ENCODE assay signal across 21 cellular contexts in genomic region chr20:60403105-60403741, GRCh38.
DNase-seq lines count a peak whose midpoint lies in the region; ATAC-seq, FAIRE-seq and TF ChIP-seq lines count a peak whose summit lies in the region.
"Had no signal": no experiment of that assay in that cellular context is flagged by ENCODE, and none has a peak within 500 bp of the region (broad histone marks: within the 10 kb centered on the region; RNA-seq: fewer than 3 reads in every experiment).

No MANE protein-coding gene starts in this region.

- RAD21 ChIA-PET in GM12878 (lab: Charles Lee; ENCODE audit: unreplicated experiment), result no interaction called here

- H2AFZ ChIP-seq in GM12878 (ENCODE audit: control insufficient read depth, low read depth, low read length), result no peak overlapping the region

- POLR2A ChIA-PET in GM12878 (lab: Charles Lee), result no interaction called here

- no peak for TF ChIP-seq CTCF in GM12878 (IDR thresholded peaks at IDR 0.05 in 2 of 3, conservative IDR thresholded peaks at IDR 0.05 in 1 of 3; ENCODE audit: control insufficient read depth in 2 of 3, extremely low read depth in 1 of 3, insufficient read depth in 1 of 3, low read depth in 3 of 3, low read length in 3 of 3)
- no peak for TF ChIP-seq CTCF in nephron progenitor cell (IDR thresholded peaks at IDR 0.05)

- H3K9ac ChIP-seq in GM12878 (ENCODE audit: control insufficient read depth, insufficient read depth, low read length), result no peak overlapping the region

- H3K27ac Mint-ChIP-seq in activated naive CD8-positive, alpha-beta T cell treated with anti-CD3 and anti-CD28 coated beads for 36 hours, result no peak overlapping the region
- no peak overlapping the region for H3K27ac Mint-ChIP-seq in activated naive CD8-positive, alpha-beta T cell treated with anti-CD3 and anti-CD28 coated beads, Interleukin-2, amount 50 U/mL, for 24 hours
- H3K27ac Mint-ChIP-seq in stimulated activated effector memory CD8-positive, alpha-beta T cell treated with anti-CD3 and anti-CD28 coated beads, Interleukin-12 subunit alpha, Interleukin-12 subunit beta, amount 100 ng/mL, for 72 hours, result no peak overlapping the region
- H3K27ac Mint-ChIP-seq in nephron progenitor cell, result no peak overlapping the region
- H3K27ac Mint-ChIP-seq: H9, T-helper 17 cell had no signal

- DNase-seq in activated naive CD8-positive, alpha-beta T cell treated with anti-CD3 and anti-CD28 coated beads for 36 hours, result peak; percentile 6
- DNase-seq in activated naive CD8-positive, alpha-beta T cell treated with anti-CD3 and anti-CD28 coated beads, Interleukin-2, amount 50 U/mL, for 24 hours, result no peak
- peak; percentile 3 for DNase-seq in M059J (ENCODE audit: low read depth)
- no peak for DNase-seq in GM12878 (ENCODE audit: low read depth, low spot score)
- DNase-seq in stimulated activated effector memory CD8-positive, alpha-beta T cell treated with anti-CD3 and anti-CD28 coated beads, Interleukin-12 subunit alpha, Interleukin-12 subunit beta, amount 100 ng/mL, for 72 hours (ENCODE audit: low spot score in 2 of 2), result no peak
- no peak for DNase-seq in MV-4-11 (lab: John Stamatoyannopoulos, UW)
- no peak for DNase-seq in nephron progenitor cell
- no peak for DNase-seq in right cardiac atrium
- DNase-seq: activated CD8-positive, alpha-beta memory T cell treated with anti-CD3 and anti-CD28 coated beads, Interleukin-2, amount 50 U/mL, for 48 hours; activated effector memory CD4-positive, alpha-beta T cell treated with anti-CD3 and anti-CD28 coated beads, Interleukin-2, amount 50 U/mL, for 16 hours; C1 segment of cervical spinal cord; H9; kidney; NCI-H1930; NCI-H226; retina; T-helper 17 cell had no signal

- no TSS peak for BruUV-seq in GM12878 (replicated peaks; lab: Mats Ljungman, UMichigan)

- H3K9me3 ChIP-seq in GM12878 (replicated peaks; ENCODE audit: control insufficient read depth, insufficient read depth, low read length) (no peaks in the 10 kb centered on the region; the same call in 1 of the 3 replicates), right cardiac atrium (ENCODE audit: control insufficient read depth, low read length) (no peaks in the 10 kb centered on the region)

- H3K4me2 ChIP-seq in GM12878 (ENCODE audit: control insufficient read depth, insufficient read depth), result 0 out of 2 replicates have a peak overlapping the region, but pooled peaks have one; percentile 12

- H4K20me1 ChIP-seq in GM12878 (ENCODE audit: control insufficient read depth, insufficient read depth), result no peaks in the 10 kb centered on the region

- H3K27me3 ChIP-seq in GM12878 (replicated peaks in 1 of 2; ENCODE audit: control insufficient read depth in 2 of 2, insufficient read depth in 2 of 2, low read length in 1 of 2) (no peaks in the 10 kb centered on the region), right cardiac atrium (ENCODE audit: control insufficient read depth, insufficient read depth) (no peaks in the 10 kb centered on the region)

- H3K4me1 ChIP-seq in GM12878 (ENCODE audit: control insufficient read depth, insufficient read depth, low read length) (no peaks in the 10 kb centered on the region), right cardiac atrium (ENCODE audit: control insufficient read depth, insufficient read depth, low read length) (no peaks in the 10 kb centered on the region)

- intact Hi-C loops in GM12878 (cut with micrococcal nuclease; ENCODE audit: unreplicated experiment), result no loop called here
- intact Hi-C loops in right cardiac atrium (cut with DNase I), result no loop called here

- H3K27me3 Mint-ChIP-seq in activated naive CD8-positive, alpha-beta T cell treated with anti-CD3 and anti-CD28 coated beads for 36 hours, result peaks cover 11% of the 10 kb centered on the region
- H3K27me3 Mint-ChIP-seq in activated naive CD8-positive, alpha-beta T cell treated with anti-CD3 and anti-CD28 coated beads, Interleukin-2, amount 50 U/mL, for 24 hours, result no peaks in the 10 kb centered on the region
- H3K27me3 Mint-ChIP-seq in nephron progenitor cell (ENCODE audit: low read depth, poor library complexity), result peaks cover under 1% of the 10 kb centered on the region

- no peak for ATAC-seq in activated naive CD8-positive, alpha-beta T cell treated with anti-CD3 and anti-CD28 coated beads, Interleukin-2, amount 50 U/mL, for 24 hours
- no peak for ATAC-seq in GM12878
- peak; percentile 53 for ATAC-seq in stimulated activated effector memory CD8-positive, alpha-beta T cell treated with anti-CD3 and anti-CD28 coated beads, Interleukin-12 subunit alpha, Interleukin-12 subunit beta, amount 100 ng/mL, for 72 hours
- ATAC-seq in right cardiac atrium, result no peak
- ATAC-seq: K562, T-helper 17 cell had no signal

- FAIRE-seq in GM12878 (lab: Jason Lieb, UNC), result no peak
- FAIRE-seq: K562, kidney, RCC 7860 had no signal

- no peak overlapping the region for H3K27ac ChIP-seq in GM12878 (ENCODE audit: control insufficient read depth, insufficient read depth)
- no peak overlapping the region for H3K27ac ChIP-seq in right cardiac atrium (ENCODE audit: low read length)
- H3K27ac ChIP-seq: coronary artery had no signal

- no peaks in the 10 kb centered on the region for H3K79me2 ChIP-seq in GM12878 (ENCODE audit: control insufficient read depth, insufficient read depth, low read length)

- no peak overlapping the region for H3K4me3 ChIP-seq in GM12878
- no peak overlapping the region for H3K4me3 ChIP-seq in right cardiac atrium (ENCODE audit: low read length)
- H3K4me3 ChIP-seq: coronary artery, K562, lung had no signal

- TF ChIP-seq POLR2A in GM12878 (IDR thresholded peaks at IDR 0.05; ENCODE audit: low read depth, low read length), result no peak

- no peak overlapping the region for H3K4me3 Mint-ChIP-seq in activated naive CD8-positive, alpha-beta T cell treated with anti-CD3 and anti-CD28 coated beads for 36 hours
- no peak overlapping the region for H3K4me3 Mint-ChIP-seq in activated naive CD8-positive, alpha-beta T cell treated with anti-CD3 and anti-CD28 coated beads, Interleukin-2, amount 50 U/mL, for 24 hours
- H3K4me3 Mint-ChIP-seq in stimulated activated effector memory CD8-positive, alpha-beta T cell treated with anti-CD3 and anti-CD28 coated beads, Interleukin-12 subunit alpha, Interleukin-12 subunit beta, amount 100 ng/mL, for 72 hours, result no peak overlapping the region
- no peak overlapping the region for H3K4me3 Mint-ChIP-seq in nephron progenitor cell
- H3K4me3 Mint-ChIP-seq: H9, T-helper 17 cell had no signal

- H3K36me3 ChIP-seq in GM12878 (ENCODE audit: control insufficient read depth in 2 of 2, insufficient read depth in 2 of 2, low read length in 1 of 2), result no peaks in the 10 kb centered on the region

- CTCF ChIA-PET in GM12878 (lab: Yijun Ruan, JAX), result no interaction called here

- peaks cover 2% of the 10 kb centered on the region for H3K4me1 Mint-ChIP-seq in activated naive CD8-positive, alpha-beta T cell treated with anti-CD3 and anti-CD28 coated beads for 36 hours
- H3K4me1 Mint-ChIP-seq in activated naive CD8-positive, alpha-beta T cell treated with anti-CD3 and anti-CD28 coated beads, Interleukin-2, amount 50 U/mL, for 24 hours, result peaks cover 3% of the 10 kb centered on the region
- H3K4me1 Mint-ChIP-seq in stimulated activated effector memory CD8-positive, alpha-beta T cell treated with anti-CD3 and anti-CD28 coated beads, Interleukin-12 subunit alpha, Interleukin-12 subunit beta, amount 100 ng/mL, for 72 hours, result peaks cover 10% of the 10 kb centered on the region
- H3K4me1 Mint-ChIP-seq in nephron progenitor cell, result no peaks in the 10 kb centered on the region
- H3K4me1 Mint-ChIP-seq: H9, T-helper 17 cell had no signal

- SMC1A ChIA-PET in GM12878 (lab: Charles Lee; ENCODE audit: uncharacterized antibody, unreplicated experiment), result no interaction called here

- TF ChIP-seq RAD21 in GM12878 (IDR thresholded peaks at IDR 0.05; ENCODE audit: insufficient read depth, low read depth, low read length), result no peak

- peaks cover 10% of the 10 kb centered on the region for H3K9me3 Mint-ChIP-seq in activated naive CD8-positive, alpha-beta T cell treated with anti-CD3 and anti-CD28 coated beads for 36 hours
- H3K9me3 Mint-ChIP-seq in activated naive CD8-positive, alpha-beta T cell treated with anti-CD3 and anti-CD28 coated beads, Interleukin-2, amount 50 U/mL, for 24 hours, result peaks cover 16% of the 10 kb centered on the region
- peaks cover 9% of the 10 kb centered on the region for H3K9me3 Mint-ChIP-seq in stimulated activated effector memory CD8-positive, alpha-beta T cell treated with anti-CD3 and anti-CD28 coated beads, Interleukin-12 subunit alpha, Interleukin-12 subunit beta, amount 100 ng/mL, for 72 hours
- H3K9me3 Mint-ChIP-seq in nephron progenitor cell, result peaks cover 28% of the 10 kb centered on the region

- WGBS in GM12878 (ENCODE audit: insufficient coverage, insufficient replicate concordance, low lambda C conversion rate, missing lambda C conversion rate), result 3% methylated on average over 8 of the region's 8 CpGs
- WGBS in right cardiac atrium, result 75% methylated on average over 8 of the region's 8 CpGs

- H3K36me3 Mint-ChIP-seq in activated naive CD8-positive, alpha-beta T cell treated with anti-CD3 and anti-CD28 coated beads for 36 hours, result no peaks in the 10 kb centered on the region
- H3K36me3 Mint-ChIP-seq in activated naive CD8-positive, alpha-beta T cell treated with anti-CD3 and anti-CD28 coated beads, Interleukin-2, amount 50 U/mL, for 24 hours (ENCODE audit: low read depth), result no peaks in the 10 kb centered on the region
- H3K36me3 Mint-ChIP-seq in stimulated activated effector memory CD8-positive, alpha-beta T cell treated with anti-CD3 and anti-CD28 coated beads, Interleukin-12 subunit alpha, Interleukin-12 subunit beta, amount 100 ng/mL, for 72 hours, result no peaks in the 10 kb centered on the region
- no peaks in the 10 kb centered on the region for H3K36me3 Mint-ChIP-seq in nephron progenitor cell (ENCODE audit: low read depth)

- no peak; a peak in 1 of 4 replicates for TF ChIP-seq EP300 in GM12878 (IDR thresholded peaks at IDR 0.05; ENCODE audit: borderline replicate concordance in 1 of 2, control insufficient read depth in 1 of 2, low read depth in 2 of 2, low read length in 2 of 2)

- in situ Hi-C loops in GM12878 (cut with MboI), result no loop called here

TF ChIP-seq in GM12878, 131 proteins besides CTCF, POLR2A, EP300 and RAD21 (continues in another document):
- TF ChIP-seq IRF4 (IDR thresholded peaks at IDR 0.05; ENCODE audit: low read depth, low read length), result no peak
- TF ChIP-seq, protein P1, sequence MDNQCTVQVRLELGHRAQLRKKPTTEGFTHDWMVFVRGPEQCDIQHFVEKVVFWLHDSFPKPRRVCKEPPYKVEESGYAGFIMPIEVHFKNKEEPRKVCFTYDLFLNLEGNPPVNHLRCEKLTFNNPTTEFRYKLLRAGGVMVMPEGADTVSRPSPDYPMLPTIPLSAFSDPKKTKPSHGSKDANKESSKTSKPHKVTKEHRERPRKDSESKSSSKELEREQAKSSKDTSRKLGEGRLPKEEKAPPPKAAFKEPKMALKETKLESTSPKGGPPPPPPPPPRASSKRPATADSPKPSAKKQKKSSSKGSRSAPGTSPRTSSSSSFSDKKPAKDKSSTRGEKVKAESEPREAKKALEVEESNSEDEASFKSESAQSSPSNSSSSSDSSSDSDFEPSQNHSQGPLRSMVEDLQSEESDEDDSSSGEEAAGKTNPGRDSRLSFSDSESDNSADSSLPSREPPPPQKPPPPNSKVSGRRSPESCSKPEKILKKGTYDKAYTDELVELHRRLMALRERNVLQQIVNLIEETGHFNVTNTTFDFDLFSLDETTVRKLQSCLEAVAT (IDR thresholded peaks at IDR 0.05), result no peak
- TF ChIP-seq RUNX3 (IDR thresholded peaks at IDR 0.05; ENCODE audit: low read length), result peak; percentile 67

Comparison
In these comparisons a context has a peak if more than half of its experiments do, and no peak if none do; other contexts are left out.
1. DNase-seq: peak in activated naive CD8-positive, alpha-beta T cell treated with anti-CD3 and anti-CD28 coated beads for 36 hours (single experiment) and M059J (single experiment); none in activated naive CD8-positive, alpha-beta T cell treated with anti-CD3 and anti-CD28 coated beads, Interleukin-2, amount 50 U/mL, for 24 hours (single experiment), GM12878 (single experiment), stimulated activated effector memory CD8-positive, alpha-beta T cell treated with anti-CD3 and anti-CD28 coated beads, Interleukin-12 subunit alpha, Interleukin-12 subunit beta, amount 100 ng/mL, for 72 hours (0 of 2), MV-4-11 (single experiment), nephron progenitor cell (single experiment) and right cardiac atrium (0 of 3).